13 cellular contexts compared by ENCODE assay signal in genomic region chr18:76943542-76944339, GRCh38.
A peak's percentile ranks its signal among the peaks of the same experiment; 100 is the strongest.
DNase-seq lines count a peak whose midpoint lies in the region; ATAC-seq and TF ChIP-seq lines count a peak whose summit lies in the region.
"Had no signal": no experiment of that assay in that cellular context is flagged by ENCODE, and none has a peak within 500 bp of the region (broad histone marks: within the 10 kb centered on the region; RNA-seq: fewer than 3 reads in every experiment).

No MANE protein-coding gene starts in this region.

- H3K27ac ChIP-seq in right cardiac atrium (ENCODE audit: low read length) (no peak overlapping the region), right atrium auricular region (no peak overlapping the region), lung (ENCODE audit: low read depth in 1 of 2, low read length in 1 of 2) (no peak overlapping the region), aorta (ENCODE audit: low read depth in 1 of 2, low read length in 2 of 2) (no peak overlapping the region)
- H3K27ac ChIP-seq: cardiac muscle cell, spleen had no signal

- DNase-seq in right cardiac atrium (peak; percentile 60 to 64 (median 63)), right atrium auricular region (ENCODE audit: low spot score) (no peak), cardiac fibroblast (ENCODE audit: low read depth in 2 of 2) (peak; percentile 76 to 80), lung (ENCODE audit: low spot score) (peak; percentile 53), aorta (peak in 1 of 2 donors; percentile 78), dedifferentiated amniotic fluid mesenchymal stem cell (ENCODE audit: extremely low spot score) (no peak), NCI-H1694 treated with DMSO at 0.1 percent for 48 hours (lab: John Stamatoyannopoulos, UW) (no peak), D341Med (ENCODE audit: low spot score) (no peak)
- DNase-seq: activated CD4-positive, alpha-beta T cell treated with anti-CD3 and anti-CD28 coated beads, Interleukin-2, amount 10 ng/mL, durations not matched to agents 24 days and 14 days; naive B cell; NCI-H2029; spleen had no signal

- 86% methylated on average over 6 of the region's 6 CpGs for WGBS in right cardiac atrium
- WGBS in lung, 2 donors = 60 to 66% methylated on average over 6 of the region's 6 CpGs
- 70 to 76% methylated on average over 6 of the region's 6 CpGs for WGBS in aorta, 2 donors

- no peaks in the 10 kb centered on the region for H3K9me3 ChIP-seq in right cardiac atrium (ENCODE audit: control insufficient read depth, low read length)
- H3K9me3 ChIP-seq in right atrium auricular region = no peaks in the 10 kb centered on the region
- no peaks in the 10 kb centered on the region for H3K9me3 ChIP-seq in lung (ENCODE audit: control insufficient read depth in 2 of 2, insufficient read depth in 1 of 2, low read length in 1 of 2)
- no peaks in the 10 kb centered on the region for H3K9me3 ChIP-seq in aorta (ENCODE audit: control insufficient read depth, low read length)

- H3K4me3 ChIP-seq in right cardiac atrium (ENCODE audit: low read length) (no peak overlapping the region), right atrium auricular region (no peak overlapping the region), cardiac fibroblast (replicated peaks in 1 of 2; ENCODE audit: low read depth in 2 of 2, low read length in 2 of 2) (no peak overlapping the region), lung (no peak overlapping the region), aorta (ENCODE audit: low read length in 2 of 2) (no peak overlapping the region)
- H3K4me3 ChIP-seq: cardiac muscle cell, spleen had no signal

- H3K36me3 ChIP-seq in right atrium auricular region (peaks cover 17% of the 10 kb centered on the region), lung (ENCODE audit: control insufficient read depth in 2 of 2, insufficient read depth in 2 of 2, low read length in 2 of 2) (peaks cover 4 to 15% of the 10 kb centered on the region in 2 donors), aorta (ENCODE audit: control insufficient read depth in 1 of 2, insufficient read depth in 2 of 2, low read length in 1 of 2) (peaks cover 2 to 5% of the 10 kb centered on the region in 2 donors)

- H3K4me1 ChIP-seq in right cardiac atrium (ENCODE audit: control insufficient read depth, insufficient read depth, low read length) (no peaks in the 10 kb centered on the region), right atrium auricular region (no peaks in the 10 kb centered on the region), lung (ENCODE audit: control insufficient read depth in 2 of 2, insufficient read depth in 2 of 2, low read length in 2 of 2) (no peaks in the 10 kb centered on the region), aorta (ENCODE audit: control insufficient read depth in 1 of 2, insufficient read depth in 2 of 2, low read length in 2 of 2) (no peaks in the 10 kb centered on the region)
- H3K4me1 ChIP-seq: spleen had no signal

- H3K27me3 ChIP-seq in right cardiac atrium (ENCODE audit: control insufficient read depth, insufficient read depth) (no peaks in the 10 kb centered on the region), right atrium auricular region (no peaks in the 10 kb centered on the region), lung (ENCODE audit: control insufficient read depth, insufficient read depth) (no peaks in the 10 kb centered on the region), aorta (ENCODE audit: control insufficient read depth in 1 of 2, insufficient read depth in 2 of 2, low read length in 1 of 2) (no peaks in the 10 kb centered on the region)
- H3K27me3 ChIP-seq: cardiac muscle cell, spleen had no signal

- intact Hi-C loops in right cardiac atrium (cut with DNase I) = no loop called here
- intact Hi-C loops in aorta (cut with DNase I) = no loop called here

- TF ChIP-seq CTCF in right atrium auricular region (IDR thresholded peaks at IDR 0.05) (no peak), cardiac fibroblast (IDR thresholded peaks at IDR 0.05; ENCODE audit: low read depth, low read length) (no peak), lung (IDR thresholded peaks at IDR 0.05; ENCODE audit: control extremely low read depth, extremely low read depth) (no peak)

- ATAC-seq in right cardiac atrium (peak in 1 of 2 donors; percentile 56), lung (ENCODE audit: insufficient read depth, low FRiP score) (peak; percentile 58), aorta (ENCODE audit: low FRiP score) (peak; percentile 54)

Comparison
In these comparisons a context has a peak if more than half of its experiments do, and no peak if none do; other contexts are left out.
1. DNase-seq: peak in right cardiac atrium (3 of 3), cardiac fibroblast (2 of 2) and lung (single experiment); none in right atrium auricular region (single experiment), dedifferentiated amniotic fluid mesenchymal stem cell (single experiment), NCI-H1694 treated with DMSO at 0.1 percent for 48 hours (single experiment) and D341Med (single experiment).